Comparison of ENCODE assay signal across 1 cellular context in the genomic region with DNA sequence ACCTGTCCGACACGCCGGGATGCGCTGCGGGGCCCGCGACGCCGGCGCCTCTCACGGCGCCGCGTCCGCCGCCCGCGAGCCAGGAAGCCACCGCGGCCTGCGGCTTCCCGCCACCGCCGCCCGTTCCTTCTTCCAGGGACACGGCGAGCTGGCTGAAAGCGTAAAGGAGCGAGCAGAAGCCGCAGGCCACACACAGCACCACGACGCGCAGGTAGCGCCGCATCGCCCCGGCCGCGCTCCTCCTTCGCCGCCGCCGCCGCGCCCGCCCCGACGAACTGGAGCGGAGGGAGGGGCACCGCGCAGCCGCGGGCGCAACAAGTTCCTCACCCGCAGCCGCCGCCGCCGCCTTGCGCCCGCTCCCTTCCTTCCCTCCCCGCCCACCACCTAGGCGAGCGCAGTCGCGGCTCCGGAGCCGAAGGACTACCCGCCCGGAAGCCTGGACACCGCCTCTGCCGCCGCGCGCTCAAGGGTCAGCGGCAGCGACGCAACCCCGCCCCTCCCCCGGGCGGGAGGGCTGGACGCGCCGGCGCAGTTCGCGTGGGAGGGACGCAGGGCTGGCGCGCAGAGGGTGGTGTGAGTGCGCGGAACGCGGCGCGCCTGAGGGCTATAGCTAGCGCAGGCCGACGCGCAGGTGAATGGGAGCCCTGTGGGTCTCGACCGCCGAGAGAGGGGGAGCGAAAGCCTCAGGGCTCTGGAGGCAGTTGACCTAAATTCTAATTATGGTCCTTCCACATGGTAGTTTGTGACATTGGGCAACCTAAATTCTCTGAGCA.
TF ChIP-seq lines count a peak whose summit lies in the region.

A gene with protein sequence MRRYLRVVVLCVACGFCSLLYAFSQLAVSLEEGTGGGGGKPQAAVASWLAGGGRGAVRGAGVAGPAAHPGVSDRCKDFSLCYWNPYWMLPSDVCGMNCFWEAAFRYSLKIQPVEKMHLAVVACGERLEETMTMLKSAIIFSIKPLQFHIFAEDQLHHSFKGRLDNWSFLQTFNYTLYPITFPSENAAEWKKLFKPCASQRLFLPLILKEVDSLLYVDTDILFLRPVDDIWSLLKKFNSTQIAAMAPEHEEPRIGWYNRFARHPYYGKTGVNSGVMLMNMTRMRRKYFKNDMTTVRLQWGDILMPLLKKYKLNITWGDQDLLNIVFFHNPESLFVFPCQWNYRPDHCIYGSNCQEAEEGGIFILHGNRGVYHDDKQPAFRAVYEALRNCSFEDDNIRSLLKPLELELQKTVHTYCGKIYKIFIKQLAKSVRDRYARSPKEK (minus strand): TSS at position 451 of the 773 bp plus-strand sequence. CDS start 228 bp downstream, at position 223.

TF ChIP-seq in HepG2, 621 proteins besides CTCF, POLR2A, EP300 and RAD21 (continued from another document):
- TF ChIP-seq, protein P1, sequence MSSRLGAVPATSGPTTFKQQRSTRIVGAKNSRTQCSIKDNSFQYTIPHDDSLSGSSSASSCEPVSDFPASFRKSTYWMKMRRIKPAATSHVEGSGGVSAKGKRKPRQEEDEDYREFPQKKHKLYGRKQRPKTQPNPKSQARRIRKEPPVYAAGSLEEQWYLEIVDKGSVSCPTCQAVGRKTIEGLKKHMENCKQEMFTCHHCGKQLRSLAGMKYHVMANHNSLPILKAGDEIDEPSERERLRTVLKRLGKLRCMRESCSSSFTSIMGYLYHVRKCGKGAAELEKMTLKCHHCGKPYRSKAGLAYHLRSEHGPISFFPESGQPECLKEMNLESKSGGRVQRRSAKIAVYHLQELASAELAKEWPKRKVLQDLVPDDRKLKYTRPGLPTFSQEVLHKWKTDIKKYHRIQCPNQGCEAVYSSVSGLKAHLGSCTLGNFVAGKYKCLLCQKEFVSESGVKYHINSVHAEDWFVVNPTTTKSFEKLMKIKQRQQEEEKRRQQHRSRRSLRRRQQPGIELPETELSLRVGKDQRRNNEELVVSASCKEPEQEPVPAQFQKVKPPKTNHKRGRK (CRISPR knock-in tag; IDR thresholded peaks at IDR 0.05) = 0 out of 2 replicates have a peak, but pooled peaks have one; percentile 29
- TF ChIP-seq SRF (IDR thresholded peaks at IDR 0.05; ENCODE audit: low read depth, low read length) (no peak), SMAD9 (CRISPR knock-in tag; IDR thresholded peaks at IDR 0.05) (no peak), SRSF4 (IDR thresholded peaks at IDR 0.05; ENCODE audit: low read depth, low read length, poor library complexity, severe bottlenecking) (no peak), ZNF329 (CRISPR knock-in tag; IDR thresholded peaks at IDR 0.05; ENCODE audit: low read depth) (peak; percentile 75), CBX2 (IDR thresholded peaks at IDR 0.05; ENCODE audit: low read depth, low read length) (no peak), CBX2 (CRISPR knock-in tag; IDR thresholded peaks at IDR 0.05; ENCODE audit: low read depth) (no peak), CEBPB (IDR thresholded peaks at IDR 0.05; ENCODE audit: borderline replicate concordance, low read depth, low read length) (peak; percentile 19; the same call in 1 of the 2 replicates), ZNF782 (CRISPR knock-in tag; IDR thresholded peaks at IDR 0.05; ENCODE audit: borderline replicate concordance) (peak; percentile 70; the same call in 1 of the 2 replicates), ZNF20 (CRISPR knock-in tag; IDR thresholded peaks at IDR 0.05) (no peak), RARA (CRISPR knock-in tag; IDR thresholded peaks at IDR 0.05) (peak; percentile 74)
- TF ChIP-seq, protein P2, sequence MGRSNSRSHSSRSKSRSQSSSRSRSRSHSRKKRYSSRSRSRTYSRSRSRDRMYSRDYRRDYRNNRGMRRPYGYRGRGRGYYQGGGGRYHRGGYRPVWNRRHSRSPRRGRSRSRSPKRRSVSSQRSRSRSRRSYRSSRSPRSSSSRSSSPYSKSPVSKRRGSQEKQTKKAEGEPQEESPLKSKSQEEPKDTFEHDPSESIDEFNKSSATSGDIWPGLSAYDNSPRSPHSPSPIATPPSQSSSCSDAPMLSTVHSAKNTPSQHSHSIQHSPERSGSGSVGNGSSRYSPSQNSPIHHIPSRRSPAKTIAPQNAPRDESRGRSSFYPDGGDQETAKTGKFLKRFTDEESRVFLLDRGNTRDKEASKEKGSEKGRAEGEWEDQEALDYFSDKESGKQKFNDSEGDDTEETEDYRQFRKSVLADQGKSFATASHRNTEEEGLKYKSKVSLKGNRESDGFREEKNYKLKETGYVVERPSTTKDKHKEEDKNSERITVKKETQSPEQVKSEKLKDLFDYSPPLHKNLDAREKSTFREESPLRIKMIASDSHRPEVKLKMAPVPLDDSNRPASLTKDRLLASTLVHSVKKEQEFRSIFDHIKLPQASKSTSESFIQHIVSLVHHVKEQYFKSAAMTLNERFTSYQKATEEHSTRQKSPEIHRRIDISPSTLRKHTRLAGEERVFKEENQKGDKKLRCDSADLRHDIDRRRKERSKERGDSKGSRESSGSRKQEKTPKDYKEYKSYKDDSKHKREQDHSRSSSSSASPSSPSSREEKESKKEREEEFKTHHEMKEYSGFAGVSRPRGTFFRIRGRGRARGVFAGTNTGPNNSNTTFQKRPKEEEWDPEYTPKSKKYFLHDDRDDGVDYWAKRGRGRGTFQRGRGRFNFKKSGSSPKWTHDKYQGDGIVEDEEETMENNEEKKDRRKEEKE (IDR thresholded peaks at IDR 0.05) = no peak
- TF ChIP-seq, protein P3, sequence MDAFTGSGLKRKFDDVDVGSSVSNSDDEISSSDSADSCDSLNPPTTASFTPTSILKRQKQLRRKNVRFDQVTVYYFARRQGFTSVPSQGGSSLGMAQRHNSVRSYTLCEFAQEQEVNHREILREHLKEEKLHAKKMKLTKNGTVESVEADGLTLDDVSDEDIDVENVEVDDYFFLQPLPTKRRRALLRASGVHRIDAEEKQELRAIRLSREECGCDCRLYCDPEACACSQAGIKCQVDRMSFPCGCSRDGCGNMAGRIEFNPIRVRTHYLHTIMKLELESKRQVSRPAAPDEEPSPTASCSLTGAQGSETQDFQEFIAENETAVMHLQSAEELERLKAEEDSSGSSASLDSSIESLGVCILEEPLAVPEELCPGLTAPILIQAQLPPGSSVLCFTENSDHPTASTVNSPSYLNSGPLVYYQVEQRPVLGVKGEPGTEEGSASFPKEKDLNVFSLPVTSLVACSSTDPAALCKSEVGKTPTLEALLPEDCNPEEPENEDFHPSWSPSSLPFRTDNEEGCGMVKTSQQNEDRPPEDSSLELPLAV (CRISPR knock-in tag; conservative IDR thresholded peaks at IDR 0.05; ENCODE audit: low read depth) = peak; percentile 61; the same call in 1 of the 2 replicates
